In genomic region chr9:24096756-24097155, GRCh38 we compare ENCODE assay signal across 24 cellular contexts.
"Had no signal": no experiment of that assay in that cellular context is flagged by ENCODE, and none has a peak within 500 bp of the region (broad histone marks: within the 10 kb centered on the region; RNA-seq: fewer than 3 reads in every experiment).

No MANE protein-coding gene starts in this region.

- H3K4me3 Mint-ChIP-seq: activated CD4-positive, alpha-beta T cell treated with anti-CD3 and anti-CD28 coated beads, Interleukin-2, amount 10 ng/mL, durations not matched to agents 7 days and 5 days; activated CD8-positive, alpha-beta memory T cell treated with anti-CD3 and anti-CD28 coated beads, Interleukin-2, amount 10 ng/mL, durations not matched to agents 7 days and 5 days; activated CD8-positive, alpha-beta T cell treated with anti-CD3 and anti-CD28 coated beads for 36 hours; activated naive CD4-positive, alpha-beta T cell treated with anti-CD3 and anti-CD28 coated beads, Interleukin-2, amount 10 ng/mL, durations not matched to agents 7 days and 5 days; endodermal cell; mesothelial cell of epicardium; natural killer cell had no signal

- DNase-seq: activated CD4-positive, alpha-beta T cell treated with anti-CD3 and anti-CD28 coated beads, Interleukin-2, amount 10 ng/mL, durations not matched to agents 7 days and 5 days; activated CD4-positive, CD25-positive, alpha-beta regulatory T cell treated with anti-CD3 and anti-CD28 coated beads, Interleukin-2, amount 50 U/mL, for 72 hours; activated CD8-positive, alpha-beta memory T cell treated with anti-CD3 and anti-CD28 coated beads, Interleukin-2, amount 10 ng/mL, durations not matched to agents 7 days and 5 days; activated CD8-positive, alpha-beta T cell treated with anti-CD3 and anti-CD28 coated beads for 36 hours; activated effector memory CD4-positive, alpha-beta T cell treated with anti-CD3 and anti-CD28 coated beads, Interleukin-2, amount 50 U/mL, for 16 hours; activated naive CD4-positive, alpha-beta T cell treated with anti-CD3 and anti-CD28 coated beads, Interleukin-2, amount 10 ng/mL, durations not matched to agents 7 days and 5 days; activated T-cell treated with anti-CD3 and anti-CD28 coated beads for 4 hours; anterior cingulate cortex; body of pancreas; cortex of kidney; endodermal cell; esophagus squamous epithelium; gastrocnemius medialis; hippocampal formation; kidney glomerular epithelial cell; left lung; natural killer cell; ovary; psoas muscle; stimulated activated CD4-positive, alpha-beta T cell treated with anti-CD3 and anti-CD28 coated beads, Interleukin-4, amount 100 ng/mL, for 4 hours; stimulated activated naive CD8-positive, alpha-beta T cell treated with anti-CD3 and anti-CD28 coated beads, Interleukin-15, Interleukin-2, amounts not matched to agents 100 U/mL and 50 U/mL, for 24 hours; thyroid gland; upper lobe of right lung had no signal

- H3K36me3 Mint-ChIP-seq: activated CD8-positive, alpha-beta memory T cell treated with anti-CD3 and anti-CD28 coated beads, Interleukin-2, amount 10 ng/mL, durations not matched to agents 7 days and 5 days; activated naive CD4-positive, alpha-beta T cell treated with anti-CD3 and anti-CD28 coated beads, Interleukin-2, amount 10 ng/mL, durations not matched to agents 7 days and 5 days; mesothelial cell of epicardium; natural killer cell had no signal

- H3K27me3 Mint-ChIP-seq: activated CD4-positive, alpha-beta T cell treated with anti-CD3 and anti-CD28 coated beads, Interleukin-2, amount 10 ng/mL, durations not matched to agents 7 days and 5 days; activated CD8-positive, alpha-beta memory T cell treated with anti-CD3 and anti-CD28 coated beads, Interleukin-2, amount 10 ng/mL, durations not matched to agents 7 days and 5 days; activated CD8-positive, alpha-beta T cell treated with anti-CD3 and anti-CD28 coated beads for 36 hours; activated naive CD4-positive, alpha-beta T cell treated with anti-CD3 and anti-CD28 coated beads, Interleukin-2, amount 10 ng/mL, durations not matched to agents 7 days and 5 days had no signal

- H3K4me1 Mint-ChIP-seq: activated CD4-positive, alpha-beta T cell treated with anti-CD3 and anti-CD28 coated beads, Interleukin-2, amount 10 ng/mL, durations not matched to agents 7 days and 5 days; activated CD8-positive, alpha-beta memory T cell treated with anti-CD3 and anti-CD28 coated beads, Interleukin-2, amount 10 ng/mL, durations not matched to agents 7 days and 5 days; activated naive CD4-positive, alpha-beta T cell treated with anti-CD3 and anti-CD28 coated beads, Interleukin-2, amount 10 ng/mL, durations not matched to agents 7 days and 5 days; endodermal cell; mesothelial cell of epicardium; natural killer cell had no signal

- H3K27ac Mint-ChIP-seq: activated CD4-positive, alpha-beta T cell treated with anti-CD3 and anti-CD28 coated beads, Interleukin-2, amount 10 ng/mL, durations not matched to agents 7 days and 5 days; activated CD8-positive, alpha-beta memory T cell treated with anti-CD3 and anti-CD28 coated beads, Interleukin-2, amount 10 ng/mL, durations not matched to agents 7 days and 5 days; activated CD8-positive, alpha-beta T cell treated with anti-CD3 and anti-CD28 coated beads for 36 hours; activated naive CD4-positive, alpha-beta T cell treated with anti-CD3 and anti-CD28 coated beads, Interleukin-2, amount 10 ng/mL, durations not matched to agents 7 days and 5 days; endodermal cell; mesothelial cell of epicardium; natural killer cell had no signal

- ATAC-seq: activated CD8-positive, alpha-beta memory T cell treated with anti-CD3 and anti-CD28 coated beads, Interleukin-2, amount 10 ng/mL, durations not matched to agents 7 days and 5 days; activated CD8-positive, alpha-beta T cell treated with anti-CD3 and anti-CD28 coated beads for 36 hours; body of pancreas; gastrocnemius medialis; left lung; natural killer cell; psoas muscle; stimulated activated naive CD8-positive, alpha-beta T cell treated with anti-CD3 and anti-CD28 coated beads, Interleukin-15, Interleukin-2, amounts not matched to agents 100 U/mL and 50 U/mL, for 24 hours; upper lobe of right lung had no signal
